18 cellular contexts compared by ENCODE assay signal in genomic region chr3:10285742-10286524, GRCh38. TPM values are rescaled to one million over a fixed set of nuclear protein-coding genes. Genes with fewer than 3 reads are reported as not detected.
DNase-seq lines count a peak whose midpoint lies in the region; ATAC-seq and TF ChIP-seq lines count a peak whose summit lies in the region.
"Had no signal": no experiment of that assay in that cellular context is flagged by ENCODE, and none has a peak within 500 bp of the region (broad histone marks: within the 10 kb centered on the region; RNA-seq: fewer than 3 reads in every experiment).

No MANE protein-coding gene starts in this region.

- H3K79me2 ChIP-seq in OCI-LY7 (ENCODE audit: insufficient read depth, low read depth, low read length) = no peaks in the 10 kb centered on the region

- CTCF ChIA-PET in naive thymus-derived CD4-positive, alpha-beta T cell (lab: Charles Lee) = interaction anchor here (0.5 to 1.6 kb wide), 5 partner anchors 10 to 354 kb away, joined by 3 to 4 read pairs (median 3); no protein-coding TSS in a partner anchor
- CTCF ChIA-PET in OCI-LY7 (lab: Charles Lee; ENCODE audit: unreplicated experiment) = no interaction called here

- H3K27me3 Mint-ChIP-seq in activated T-helper 17 cell treated with anti-CD3 and anti-CD28 coated beads, Interleukin-2, amount 50 U/mL, for 72 hours = no peaks in the 10 kb centered on the region
- no peaks in the 10 kb centered on the region for H3K27me3 Mint-ChIP-seq in naive thymus-derived CD4-positive, alpha-beta T cell

- peak overlapping the region; percentile 72 to 89 (median 80); a peak in 21 of 22 replicates for H3K4me2 ChIP-seq in BLaER1 treated with 17β-estradiol and CSF1 and Interleukin-3, amounts not matched to agents 10 nM and 100 nM
- H3K4me2 ChIP-seq in OCI-LY7 (ENCODE audit: low read length) = no peak overlapping the region

- H3K27ac ChIP-seq in BLaER1 treated with 17β-estradiol and CSF1 and Interleukin-3, amounts not matched to agents 10 nM and 100 nM = peak overlapping the region in 8 of 11 experiments; percentile 17 to 94 (median 66); a peak in 11 of 22 replicates
- H3K27ac ChIP-seq in HUES64 (ENCODE audit: low read depth, low read length) (peak overlapping the region; percentile 14; the same call in 1 of the 2 replicates), OCI-LY7 (ENCODE audit: low read depth, low read length, poor library complexity, severe bottlenecking) (no peak overlapping the region)
- H3K27ac ChIP-seq in naive thymus-derived CD4-positive, alpha-beta T cell (ENCODE audit: low read depth, low read length) = no peak overlapping the region
- H3K27ac ChIP-seq: upper lobe of left lung had no signal

- H3K9me3 ChIP-seq in BLaER1 treated with 17β-estradiol and CSF1 and Interleukin-3, amounts not matched to agents 10 nM and 100 nM (replicated peaks in 1 of 11) = no peaks in the 10 kb centered on the region
- H3K9me3 ChIP-seq in HUES64 (ENCODE audit: insufficient read depth, low read depth, low read length) = no peaks in the 10 kb centered on the region
- no peaks in the 10 kb centered on the region for H3K9me3 ChIP-seq in naive thymus-derived CD4-positive, alpha-beta T cell (ENCODE audit: control insufficient read depth in 2 of 3, low read length in 3 of 3)
- no peaks in the 10 kb centered on the region for H3K9me3 ChIP-seq in OCI-LY7 (ENCODE audit: low read length)
- H3K9me3 ChIP-seq: BE2C, body of pancreas, upper lobe of left lung had no signal

- peak; percentile 67 for ATAC-seq in activated T-helper 17 cell treated with anti-CD3 and anti-CD28 coated beads, Interleukin-2, amount 50 U/mL, for 72 hours (replicated peaks)
- ATAC-seq in naive thymus-derived CD4-positive, alpha-beta T cell = no peak
- ATAC-seq in GM21529 (IDR thresholded peaks at IDR 0.05; ENCODE audit: unreplicated experiment) = no peak
- ATAC-seq: GM12878 had no signal

- BruUV-seq in OCI-LY7 (replicated peaks; lab: Mats Ljungman, UMichigan) = no TSS peak

- peaks cover 71 to 100% (median 99%) of the 10 kb centered on the region in 10 experiments for H3K4me1 ChIP-seq in BLaER1 treated with 17β-estradiol and CSF1 and Interleukin-3, amounts not matched to agents 10 nM and 100 nM
- H3K4me1 ChIP-seq in HUES64 (ENCODE audit: insufficient read depth, low read length) (peaks cover 17% of the 10 kb centered on the region), OCI-LY7 (ENCODE audit: insufficient read depth, low read length, poor library complexity, severe bottlenecking) (no peaks in the 10 kb centered on the region)
- H3K4me1 ChIP-seq in naive thymus-derived CD4-positive, alpha-beta T cell (ENCODE audit: control insufficient read depth in 2 of 2, insufficient read depth in 2 of 2, low read length in 2 of 2) = peaks cover 12 to 13% of the 10 kb centered on the region in 2 donors
- H3K4me1 ChIP-seq: BE2C had no signal

- H3K27ac Mint-ChIP-seq in activated T-helper 17 cell treated with anti-CD3 and anti-CD28 coated beads, Interleukin-2, amount 50 U/mL, for 72 hours = peak overlapping the region; percentile 87
- H3K27ac Mint-ChIP-seq in naive thymus-derived CD4-positive, alpha-beta T cell = peak overlapping the region in 5 of 9 donors; percentile 22 to 78 (median 46)

- H3K9me2 ChIP-seq in OCI-LY7 (ENCODE audit: insufficient read depth, low read length) = no peaks in the 10 kb centered on the region

- peaks cover 0 to 41% (median 6%) of the 10 kb centered on the region in 11 experiments; a peak in 11 of 22 replicates for H4K20me1 ChIP-seq in BLaER1 treated with 17β-estradiol and CSF1 and Interleukin-3, amounts not matched to agents 10 nM and 100 nM
- H4K20me1 ChIP-seq in OCI-LY7 (ENCODE audit: insufficient read depth, low read length) = no peaks in the 10 kb centered on the region; the same call in 1 of the 2 replicates

- peaks cover 35% of the 10 kb centered on the region for H3K4me1 Mint-ChIP-seq in activated T-helper 17 cell treated with anti-CD3 and anti-CD28 coated beads, Interleukin-2, amount 50 U/mL, for 72 hours
- H3K4me1 Mint-ChIP-seq in naive thymus-derived CD4-positive, alpha-beta T cell = peaks cover 7 to 37% (median 27%) of the 10 kb centered on the region in 7 donors

- POLR2A ChIA-PET in naive thymus-derived CD4-positive, alpha-beta T cell (lab: Charles Lee) = interaction anchor here (0.6 to 1.1 kb wide), 2 partner anchors 55 to 556 kb away, joined by 3 read pairs; no protein-coding TSS in a partner anchor
- POLR2A ChIA-PET in OCI-LY7 (lab: Charles Lee) = interaction anchor here (0.6 to 1.0 kb wide), 3 partner anchors 9 to 311 kb away, joined by 3 to 4 read pairs (median 3); no protein-coding TSS in a partner anchor

- H3K9me3 Mint-ChIP-seq in activated T-helper 17 cell treated with anti-CD3 and anti-CD28 coated beads, Interleukin-2, amount 50 U/mL, for 72 hours = no peaks in the 10 kb centered on the region
- H3K9me3 Mint-ChIP-seq in naive thymus-derived CD4-positive, alpha-beta T cell = no peaks in the 10 kb centered on the region
- H3K9me3 Mint-ChIP-seq: activated T-helper 2 cell treated with anti-CD3 and anti-CD28 coated beads, Interferon-gamma antibody, Interleukin-2, Interleukin-4, amounts not matched to agents 10 μg/mL and 5 μg/mL and 100 μg/mL, durations not matched to agents 14 hours and 24 hours and 36 hours had no signal

- H3K4me3 Mint-ChIP-seq in activated T-helper 17 cell treated with anti-CD3 and anti-CD28 coated beads, Interleukin-2, amount 50 U/mL, for 72 hours = peak overlapping the region; percentile 65
- peak overlapping the region in 1 of 10 donors; percentile 41 for H3K4me3 Mint-ChIP-seq in naive thymus-derived CD4-positive, alpha-beta T cell

- H3K36me3 ChIP-seq in BLaER1 treated with 17β-estradiol and CSF1 and Interleukin-3, amounts not matched to agents 10 nM and 100 nM = peaks cover 62 to 93% (median 80%) of the 10 kb centered on the region in 11 experiments
- peaks cover 28% of the 10 kb centered on the region for H3K36me3 ChIP-seq in HUES64 (ENCODE audit: insufficient read depth, low read length)
- peaks cover 0 to 60% (median 4%) of the 10 kb centered on the region in 3 experiments for H3K36me3 ChIP-seq in naive thymus-derived CD4-positive, alpha-beta T cell (ENCODE audit: control insufficient read depth in 2 of 3, insufficient read depth in 3 of 3, low read length in 3 of 3)
- H3K36me3 ChIP-seq in OCI-LY7 (ENCODE audit: insufficient read depth, low read length) = peaks cover 66% of the 10 kb centered on the region
- H3K36me3 ChIP-seq: BE2C had no signal

- WGBS in HUES64 = 93% methylated on average over 16 of the region's 16 CpGs

- no peak overlapping the region for H2AFZ ChIP-seq in OCI-LY7 (ENCODE audit: low read length)

- intact Hi-C loops in naive thymus-derived CD4-positive, alpha-beta T cell (cut with micrococcal nuclease) = loop anchor here in 1 of 2 donors (2.0 to 10.0 kb wide), 3 partner anchors 37 to 781 kb away; partner anchors contain the start of gene TATDN2
- intact Hi-C loops in OCI-LY7 (cut with micrococcal nuclease; ENCODE audit: unreplicated experiment) = no loop called here

- no peaks in the 10 kb centered on the region for H3K27me3 ChIP-seq in BLaER1 treated with 17β-estradiol and CSF1 and Interleukin-3, amounts not matched to agents 10 nM and 100 nM
- H3K27me3 ChIP-seq in HUES64 (ENCODE audit: insufficient read depth, low read length) = no peaks in the 10 kb centered on the region
- H3K27me3 ChIP-seq in naive thymus-derived CD4-positive, alpha-beta T cell (ENCODE audit: control insufficient read depth in 2 of 2, insufficient read depth in 2 of 2, low read length in 2 of 2) = no peaks in the 10 kb centered on the region
- H3K27me3 ChIP-seq: BE2C, body of pancreas, upper lobe of left lung had no signal

- DNase-seq in naive thymus-derived CD4-positive, alpha-beta T cell = no peak
- DNase-seq in OCI-LY7 (ENCODE audit: low spot score) = no peak
- no peak for DNase-seq in activated naive CD4-positive, alpha-beta T cell treated with Interleukin-2 at 50 U/mL for 16 hours
- no peak for DNase-seq in DMS153 treated with DMSO at 0.1 percent for 48 hours (lab: John Stamatoyannopoulos, UW; ENCODE audit: unreplicated experiment)
- DNase-seq: BE2C; islet precursor cell; NCI-H510A; retina; stimulated activated CD4-positive, alpha-beta T cell treated with anti-CD3 and anti-CD28 coated beads, Interleukin-2, amount 100 ng/mL, for 24 hours; upper lobe of left lung had no signal

- no peak overlapping the region for H3K4me3 ChIP-seq in BLaER1 treated with 17β-estradiol and CSF1 and Interleukin-3, amounts not matched to agents 10 nM and 100 nM
- H3K4me3 ChIP-seq in HUES64 (ENCODE audit: low read length) = no peak overlapping the region
- H3K4me3 ChIP-seq in naive thymus-derived CD4-positive, alpha-beta T cell (ENCODE audit: low read length) = no peak overlapping the region
- H3K4me3 ChIP-seq in OCI-LY7 (ENCODE audit: low read depth, low read length, poor library complexity, severe bottlenecking) = no peak overlapping the region
- H3K4me3 ChIP-seq: body of pancreas, GM12878, upper lobe of left lung had no signal

- peak overlapping the region in 4 of 11 experiments; percentile 21 to 56 (median 26); a peak in 4 of 22 replicates for H3K9ac ChIP-seq in BLaER1 treated with 17β-estradiol and CSF1 and Interleukin-3, amounts not matched to agents 10 nM and 100 nM
- H3K9ac ChIP-seq in HUES64 (ENCODE audit: low read depth, low read length) = no peak overlapping the region

- peaks cover 78% of the 10 kb centered on the region for H3K36me3 Mint-ChIP-seq in activated T-helper 17 cell treated with anti-CD3 and anti-CD28 coated beads, Interleukin-2, amount 50 U/mL, for 72 hours (ENCODE audit: low read depth)
- H3K36me3 Mint-ChIP-seq in naive thymus-derived CD4-positive, alpha-beta T cell = peaks cover 0 to 24% (median 5%) of the 10 kb centered on the region in 5 donors

- TF ChIP-seq CTCF in OCI-LY7 (conservative IDR thresholded peaks at IDR 0.05; ENCODE audit: low read length) = no peak

RNA-seq across cellular contexts. Expression of gene GHRL, which starts 6.8 kb away (rescaled TPM):
- not detected for polyA plus RNA-seq in HUES64 (2013, experiment 1 of 2)
- polyA plus RNA-seq in HUES64 (2013, experiment 2 of 2) = not detected
- total RNA-seq in activated T-helper 17 cell treated with anti-CD3 and anti-CD28 coated beads, Interleukin-2, amount 50 U/mL, for 72 hours = under 1 TPM; 0.34 to 0.58 TPM
- 1 to 10 TPM in 4 of 5 experiments, under 1 TPM in 1; 0.35 to 3.8 (median 1.3) TPM for total RNA-seq in naive thymus-derived CD4-positive, alpha-beta T cell
- polyA plus RNA-seq in naive thymus-derived CD4-positive, alpha-beta T cell = under 1 TPM; 0.67 to 0.69 TPM
- total RNA-seq in OCI-LY7 (2014; rRNA removed; shearing (Covaris generic)) = 0.32 TPM in 1 of 2 replicates, not detected in the other
- total RNA-seq in OCI-LY7 (2022) = 0.42 and 0.77 TPM in 2 replicates
- total RNA-seq: glomerular endothelial cell had no signal

RNA-seq across cellular contexts. Expression of gene SEC13, which starts 35.0 kb away (rescaled TPM):
- 94.0 TPM for polyA plus RNA-seq in HUES64 (2013, experiment 1 of 2)
- polyA plus RNA-seq in HUES64 (2013, experiment 2 of 2) = 94.7 TPM
- total RNA-seq in activated T-helper 17 cell treated with anti-CD3 and anti-CD28 coated beads, Interleukin-2, amount 50 U/mL, for 72 hours = 100 to 1,000 TPM in 1 of 2 donors, 10 to 100 TPM in 1; 69.5 to 104 TPM
- 10 to 100 TPM; 63.9 to 98.9 (median 71.0) TPM for total RNA-seq in naive thymus-derived CD4-positive, alpha-beta T cell
- 100 to 1,000 TPM; 129 to 131 TPM for polyA plus RNA-seq in naive thymus-derived CD4-positive, alpha-beta T cell
- 131 and 132 TPM in 2 replicates for total RNA-seq in OCI-LY7 (2014; rRNA removed; shearing (Covaris generic))
- total RNA-seq in OCI-LY7 (2022) = 104 and 111 TPM in 2 replicates

RNA-seq across cellular contexts. Expression of gene TATDN2, which starts 37.7 kb away (rescaled TPM):
- 21.1 TPM for polyA plus RNA-seq in HUES64 (2013, experiment 1 of 2)
- polyA plus RNA-seq in HUES64 (2013, experiment 2 of 2) = 19.8 TPM
- total RNA-seq in activated T-helper 17 cell treated with anti-CD3 and anti-CD28 coated beads, Interleukin-2, amount 50 U/mL, for 72 hours = 10 to 100 TPM; 56.7 to 71.7 TPM
- total RNA-seq in naive thymus-derived CD4-positive, alpha-beta T cell = 10 to 100 TPM; 52.9 to 88.8 (median 71.6) TPM
- polyA plus RNA-seq in naive thymus-derived CD4-positive, alpha-beta T cell = 10 to 100 TPM; 12.9 to 26.8 TPM
- total RNA-seq in OCI-LY7 (2014; rRNA removed; shearing (Covaris generic)) = 22.0 and 22.9 TPM in 2 replicates
- 57.5 and 63.4 TPM in 2 replicates for total RNA-seq in OCI-LY7 (2022)

Comparison
In these comparisons a context has a peak if more than half of its experiments do, and no peak if none do; other contexts are left out.
1. H3K27ac ChIP-seq: peak in BLaER1 treated with 17β-estradiol and CSF1 and Interleukin-3, amounts not matched to agents 10 nM and 100 nM (8 of 11) and HUES64 (single experiment); none in naive thymus-derived CD4-positive, alpha-beta T cell (single experiment) and OCI-LY7 (single experiment).